ENCODE assay signal across 18 cellular contexts in genomic region chr1:80427886-80428285, GRCh38.
DNase-seq lines count a peak whose midpoint lies in the region; ATAC-seq lines count a peak whose summit lies in the region.
"Had no signal": no experiment of that assay in that cellular context is flagged by ENCODE, and none has a peak within 500 bp of the region (broad histone marks: within the 10 kb centered on the region; RNA-seq: fewer than 3 reads in every experiment).

No MANE protein-coding gene starts in this region.

- no peaks in the 10 kb centered on the region for H3K36me3 ChIP-seq in SJCRH30
- H3K36me3 ChIP-seq: BLaER1 treated with 17β-estradiol and CSF1 and Interleukin-3, amounts not matched to agents 10 nM and 100 nM; HAP-1 had no signal

- no peak overlapping the region for H3K4me3 ChIP-seq in SJCRH30
- H3K4me3 ChIP-seq: BLaER1 treated with 17β-estradiol and CSF1 and Interleukin-3, amounts not matched to agents 10 nM and 100 nM; HAP-1; PC-9 had no signal

- DNase-seq in NCI-H1092 treated with DMSO at 0.1 percent for 48 hours (lab: John Stamatoyannopoulos, UW) (peak; percentile 33), NCI-H1092 (lab: John Stamatoyannopoulos, UW) (no peak), NCI-H226 (peak; percentile 6), SJCRH30 (peak; percentile 85 to 92), myocyte (ENCODE audit: low read depth) (peak; percentile 50), GM03348 (ENCODE audit: low spot score) (no peak)
- DNase-seq: 8988T, MM.1S, NCI-H1417 treated with DMSO at 0.1 percent for 48 hours, NCI-H2107, NCI-H526, PC-9 had no signal

- H3K9me3 ChIP-seq in SJCRH30 (replicated peaks) = peaks cover 3% of the 10 kb centered on the region; the same call in 1 of the 2 replicates
- H3K9me3 ChIP-seq: BLaER1 treated with 17β-estradiol and CSF1 and Interleukin-3, amounts not matched to agents 10 nM and 100 nM; HAP-1 had no signal

- peak overlapping the region; percentile 8; the same call in 1 of the 2 replicates for H3K27ac ChIP-seq in SJCRH30
- H3K27ac ChIP-seq: BLaER1 treated with 17β-estradiol and CSF1 and Interleukin-3, amounts not matched to agents 10 nM and 100 nM; KMS-11; PC-9 had no signal

- peaks cover 14% of the 10 kb centered on the region for H3K4me1 ChIP-seq in SJCRH30
- H3K4me1 ChIP-seq: BLaER1 treated with 17β-estradiol and CSF1 and Interleukin-3, amounts not matched to agents 10 nM and 100 nM; HAP-1 had no signal

- H3K27me3 ChIP-seq in SJCRH30 = no peaks in the 10 kb centered on the region
- H3K27me3 ChIP-seq: BLaER1 treated with 17β-estradiol and CSF1 and Interleukin-3, amounts not matched to agents 10 nM and 100 nM had no signal

- ATAC-seq in GM18520 (IDR thresholded peaks at IDR 0.05; ENCODE audit: unreplicated experiment) (no peak), GM21360 (IDR thresholded peaks at IDR 0.05; ENCODE audit: unreplicated experiment) (no peak)
- ATAC-seq: SK-N-SH treated with all-trans-retinoic acid at 6 μM for 48 hours had no signal

Comparison
In these comparisons a context has a peak if more than half of its experiments do, and no peak if none do; other contexts are left out.
1. DNase-seq: peak in NCI-H1092 treated with DMSO at 0.1 percent for 48 hours (single experiment), NCI-H226 (single experiment), SJCRH30 (2 of 2) and myocyte (single experiment); none in NCI-H1092 (single experiment) and GM03348 (single experiment).